In the genomic region with DNA sequence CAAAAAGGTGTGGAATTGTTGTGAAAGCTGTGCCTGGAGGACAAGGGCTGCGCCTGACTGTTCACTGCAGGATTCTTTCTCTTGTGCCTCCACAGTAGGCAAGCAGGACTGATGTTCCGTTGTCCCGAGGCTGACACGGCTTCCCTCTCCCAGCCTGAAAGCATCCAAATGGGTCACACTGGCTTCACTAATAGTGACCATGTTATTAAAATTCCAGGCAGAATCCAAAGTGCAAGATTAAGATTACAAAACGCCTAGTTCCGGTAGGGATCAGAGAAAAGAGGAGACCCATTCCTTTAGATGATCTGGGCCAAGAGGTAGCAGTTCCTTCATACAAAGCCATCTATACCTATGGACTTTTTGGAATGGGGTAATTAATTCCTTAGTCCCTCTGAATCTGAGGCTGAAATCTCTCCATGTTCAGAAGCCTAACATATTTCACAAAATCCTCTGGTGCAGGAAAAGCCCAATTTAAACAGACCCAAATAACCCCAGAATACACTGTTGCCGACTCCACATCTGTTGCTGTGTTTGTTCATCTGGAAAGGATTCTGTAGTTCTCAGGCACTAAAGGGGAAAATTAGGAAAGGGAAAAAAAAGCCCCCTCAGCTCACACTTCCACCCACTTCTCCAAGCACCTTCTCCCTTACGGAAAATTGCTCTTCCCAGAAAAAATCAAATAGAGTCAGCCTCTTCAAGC, we compare ENCODE assay signal across 19 cellular contexts.
"Had no signal": no experiment of that assay in that cellular context is flagged by ENCODE, and none has a peak within 500 bp of the region (broad histone marks: within the 10 kb centered on the region; RNA-seq: fewer than 3 reads in every experiment).

No MANE protein-coding gene starts in this region.

- H3K4me1 Mint-ChIP-seq: activated CD4-positive, alpha-beta T cell treated with anti-CD3 and anti-CD28 coated beads, Interleukin-2, amount 10 ng/mL, durations not matched to agents 24 days and 14 days had no signal

- H3K9me3 Mint-ChIP-seq: activated CD4-positive, alpha-beta T cell treated with anti-CD3 and anti-CD28 coated beads, Interleukin-2, amount 10 ng/mL, durations not matched to agents 24 days and 14 days; immature natural killer cell; natural killer cell; WTC11 had no signal

- H3K36me3 Mint-ChIP-seq: activated naive CD8-positive, alpha-beta T cell; immature natural killer cell; natural killer cell; WTC11 had no signal

- H3K27ac Mint-ChIP-seq: activated CD4-positive, alpha-beta T cell treated with anti-CD3 and anti-CD28 coated beads, Interleukin-2, amount 10 ng/mL, durations not matched to agents 24 days and 14 days; activated CD8-positive, alpha-beta T cell treated with anti-CD3 and anti-CD28 coated beads, Interleukin-2, amount 10 ng/mL, durations not matched to agents 7 days and 5 days; activated naive CD8-positive, alpha-beta T cell; immature natural killer cell; natural killer cell; progenitor cell of endocrine pancreas; WTC11 had no signal

- H3K4me3 ChIP-seq: colonic mucosa, esophagus muscularis mucosa, tibial artery had no signal

- H3K27me3 ChIP-seq: colonic mucosa, esophagus muscularis mucosa, tibial artery had no signal

- DNase-seq: activated CD4-positive, alpha-beta T cell treated with anti-CD3 and anti-CD28 coated beads, Interleukin-2, amount 10 ng/mL, durations not matched to agents 24 days and 14 days; activated CD8-positive, alpha-beta memory T cell treated with anti-CD3 and anti-CD28 coated beads, Interleukin-2, amount 50 U/mL, for 4 hours; activated CD8-positive, alpha-beta T cell treated with anti-CD3 and anti-CD28 coated beads, Interleukin-2, amount 10 ng/mL, durations not matched to agents 7 days and 5 days; activated effector memory CD4-positive, alpha-beta T cell treated with anti-CD3 and anti-CD28 coated beads, Interleukin-2, amount 50 U/mL, for 16 hours; activated T-cell treated with anti-CD3 and anti-CD28 coated beads, Interleukin-2, amount 50 U/mL, for 48 hours; amniotic stem cell; central memory CD4-positive, alpha-beta T cell; colonic mucosa; effector CD4-positive, alpha-beta T cell; immature natural killer cell; natural killer cell; stimulated activated CD4-positive, alpha-beta T cell treated with anti-CD3 and anti-CD28 coated beads, Interleukin-12 subunit alpha, Interleukin-12 subunit beta, amount 100 ng/mL, for 4 hours; stimulated activated CD4-positive, alpha-beta T cell treated with anti-CD3 and anti-CD28 coated beads, Interleukin-2, amount 100 ng/mL, for 24 hours; SW 1271; tibial artery had no signal

- H3K4me3 Mint-ChIP-seq: activated CD4-positive, alpha-beta T cell treated with anti-CD3 and anti-CD28 coated beads, Interleukin-2, amount 10 ng/mL, durations not matched to agents 24 days and 14 days; activated CD8-positive, alpha-beta T cell treated with anti-CD3 and anti-CD28 coated beads, Interleukin-2, amount 10 ng/mL, durations not matched to agents 7 days and 5 days; activated naive CD8-positive, alpha-beta T cell; immature natural killer cell; natural killer cell; WTC11 had no signal

- H3K27ac ChIP-seq: colonic mucosa, tibial artery had no signal
